Comparison of ENCODE assay signal across 8 cellular contexts in the genomic region with DNA sequence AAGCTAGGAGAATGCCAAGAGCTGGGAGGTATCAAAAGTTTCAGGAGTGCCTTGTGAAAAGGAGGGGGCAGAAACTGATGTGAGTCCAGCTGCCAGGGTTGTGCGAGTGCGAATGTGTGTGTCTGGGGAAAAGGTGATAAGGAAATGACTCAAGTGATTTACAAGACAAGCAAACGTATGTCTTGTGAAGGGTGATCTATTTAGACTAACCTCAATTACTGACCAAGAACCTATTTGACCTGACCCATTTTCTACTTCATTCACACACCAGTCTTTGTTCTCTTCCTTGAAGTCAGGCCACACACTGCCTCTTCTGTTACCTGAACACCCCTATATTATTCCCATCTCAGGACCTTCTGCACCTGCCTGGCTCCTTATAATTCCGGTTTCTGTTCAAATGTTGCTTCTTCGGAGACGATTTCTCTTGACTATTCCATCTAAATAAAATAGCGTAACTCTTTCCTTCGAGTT. TPM values are rescaled to one million over a fixed set of nuclear protein-coding genes. Genes with fewer than 3 reads are reported as not detected.
DNase-seq lines count a peak whose midpoint lies in the region; ATAC-seq and TF ChIP-seq lines count a peak whose summit lies in the region.

No MANE protein-coding gene starts in this region.

- no peak for DNase-seq in GM12864 (ENCODE audit: low read depth)
- no peak for DNase-seq in T-helper 17 cell
- DNase-seq in esophagus squamous epithelium (lab: John Stamatoyannopoulos, UW): no peak
- DNase-seq in trophoblast cell: peak in 1 of 2 donors; percentile 40
- no peak for DNase-seq in anterior cingulate cortex (lab: John Stamatoyannopoulos, UW)
- no peak for DNase-seq in stimulated activated CD4-positive, alpha-beta T cell treated with anti-CD3 and anti-CD28 coated beads, Interleukin-4, amount 100 ng/mL, for 24 hours

- TF ChIP-seq POLR2A in esophagus squamous epithelium (IDR thresholded peaks at IDR 0.05): no peak

- H3K27ac ChIP-seq in 22Rv1 (peak overlapping the region; percentile 83), esophagus squamous epithelium (peak overlapping the region; percentile 87 to 94 (median 92)), trophoblast cell (ENCODE audit: low read depth, low read length) (no peak overlapping the region)

- peak overlapping the region; percentile 97 for H3K27ac Mint-ChIP-seq in T-helper 17 cell

- H3K4me2 ChIP-seq in trophoblast cell (ENCODE audit: low read length): peak overlapping the region; percentile 90

- H2AK5ac ChIP-seq in trophoblast cell (ENCODE audit: low read length): no peak overlapping the region

- H3K79me1 ChIP-seq in trophoblast cell (ENCODE audit: low read length): peaks cover 7% of the 10 kb centered on the region

- H3K4me1 ChIP-seq in esophagus squamous epithelium (peaks cover 11 to 84% (median 22%) of the 10 kb centered on the region in 3 donors), trophoblast cell (ENCODE audit: control insufficient read depth in 1 of 2, insufficient read depth in 2 of 2, low read length in 2 of 2) (peaks cover 0 to 2% of the 10 kb centered on the region in 2 experiments)

- H2AFZ ChIP-seq in trophoblast cell (ENCODE audit: insufficient read depth, low read length, poor library complexity): no peak overlapping the region

- H3K9ac ChIP-seq in trophoblast cell (ENCODE audit: low read length): no peak overlapping the region

- no peaks in the 10 kb centered on the region for H3K27me3 Mint-ChIP-seq in T-helper 17 cell

- ATAC-seq in T-helper 17 cell: no peak
- ATAC-seq in HG03378 (IDR thresholded peaks at IDR 0.05; ENCODE audit: unreplicated experiment): no peak

- intact Hi-C loops in esophagus squamous epithelium (cut with DNase I): no loop called here

- no peak overlapping the region for H3K4ac ChIP-seq in trophoblast cell (ENCODE audit: low read depth, low read length)

- peak overlapping the region; percentile 100 for H3K4me3 Mint-ChIP-seq in T-helper 17 cell

- WGBS in esophagus squamous epithelium, 2 donors: 4 to 5% methylated on average over 8 of the region's 8 CpGs
- no CpG with 5 or more reads among the region's 8 CpGs for WGBS in trophoblast cell (ENCODE audit: extremely low coverage, insufficient coverage, insufficient read length)

- peaks cover 0 to 16% (median 0%) of the 10 kb centered on the region in 3 donors for H3K36me3 ChIP-seq in esophagus squamous epithelium
- H3K36me3 ChIP-seq in trophoblast cell (ENCODE audit: control insufficient read depth in 1 of 2, insufficient read depth in 2 of 2, low read length in 2 of 2): peaks cover 0 to 6% of the 10 kb centered on the region in 2 experiments

- no peak overlapping the region for H3K14ac ChIP-seq in trophoblast cell (ENCODE audit: low read length)

- TF ChIP-seq CTCF in 22Rv1 (IDR thresholded peaks at IDR 0.05) (no peak), GM12864 (IDR thresholded peaks at IDR 0.05; ENCODE audit: low read depth, low read length, missing control alignments) (no peak), esophagus squamous epithelium (IDR thresholded peaks at IDR 0.05) (no peak)

- peaks cover 6% of the 10 kb centered on the region for H3K36me3 Mint-ChIP-seq in T-helper 17 cell (ENCODE audit: low read depth)

- H3K27me3 ChIP-seq in esophagus squamous epithelium (no peaks in the 10 kb centered on the region), trophoblast cell (ENCODE audit: insufficient read depth, low read length) (no peaks in the 10 kb centered on the region)

- H3K79me2 ChIP-seq in trophoblast cell (ENCODE audit: control insufficient read depth, insufficient read depth, low read length, poor library complexity): peaks cover 7% of the 10 kb centered on the region

- H4K91ac ChIP-seq in trophoblast cell (ENCODE audit: low read depth, low read length): no peak overlapping the region

- H4K12ac ChIP-seq in trophoblast cell (ENCODE audit: low read depth, low read length): no peak overlapping the region

- no peak overlapping the region for H2BK12ac ChIP-seq in trophoblast cell (ENCODE audit: low read length)

- H4K8ac ChIP-seq in trophoblast cell (ENCODE audit: low read depth, low read length): no peak overlapping the region

- H3K4me1 Mint-ChIP-seq in T-helper 17 cell: peaks cover 56% of the 10 kb centered on the region

- no peak overlapping the region for H2BK5ac ChIP-seq in trophoblast cell (ENCODE audit: low read depth, low read length, poor library complexity)

- H3K4me3 ChIP-seq in GM12864 (ENCODE audit: low read depth, low read length) (peak overlapping the region; percentile 91), esophagus squamous epithelium (peak overlapping the region; percentile 59 to 91 (median 79)), trophoblast cell (ENCODE audit: low read depth, low read length) (no peak overlapping the region)

- no peak overlapping the region for H3K18ac ChIP-seq in trophoblast cell (ENCODE audit: low read length)

- H3K23ac ChIP-seq in trophoblast cell (ENCODE audit: low read length): no peak overlapping the region

- no peaks in the 10 kb centered on the region for H3K9me3 ChIP-seq in T-helper 17 cell (ENCODE audit: control insufficient read depth, low read length, poor library complexity, severe bottlenecking)
- no peaks in the 10 kb centered on the region for H3K9me3 ChIP-seq in esophagus squamous epithelium
- H3K9me3 ChIP-seq in trophoblast cell (ENCODE audit: insufficient read depth, low read depth, low read length): peaks cover 2% of the 10 kb centered on the region

- H2BK120ac ChIP-seq in trophoblast cell (ENCODE audit: insufficient read depth, low read length, poor library complexity): no peak overlapping the region

RNA-seq across cellular contexts. Expression of a gene that starts 1.0 kb away (rescaled TPM):
- 10 to 100 TPM; 25.1 to 32.0 TPM for total RNA-seq in T-helper 17 cell
- 10 to 100 TPM; 36.3 to 66.4 (median 41.2) TPM for total RNA-seq in esophagus squamous epithelium
- polyA plus RNA-seq in trophoblast cell (2013): 55.3 and 55.7 TPM in 2 replicates

RNA-seq across cellular contexts. Expression of a gene that starts 2.8 kb away (rescaled TPM):
- total RNA-seq in T-helper 17 cell: 10 to 100 TPM; 13.9 to 15.4 TPM
- 10 to 100 TPM in 1 of 4 donors, 1 to 10 TPM in 3; 6.4 to 13.7 (median 7.4) TPM for total RNA-seq in esophagus squamous epithelium
- 5.9 and 6.5 TPM in 2 replicates for polyA plus RNA-seq in trophoblast cell (2013)

RNA-seq across cellular contexts. Expression of a gene that starts 34.6 kb away (rescaled TPM):
- 10 to 100 TPM; 37.6 to 47.6 TPM for total RNA-seq in T-helper 17 cell
- total RNA-seq in esophagus squamous epithelium: 10 to 100 TPM; 20.8 to 32.9 (median 23.9) TPM
- polyA plus RNA-seq in trophoblast cell (2013): 36.5 and 40.2 TPM in 2 replicates
